In genomic region chr5:153775923-153776322, GRCh38 we compare ENCODE assay signal across 16 cellular contexts.
DNase-seq lines count a peak whose midpoint lies in the region; ATAC-seq, FAIRE-seq and TF ChIP-seq lines count a peak whose summit lies in the region.
"Had no signal": no experiment of that assay in that cellular context is flagged by ENCODE, and none has a peak within 500 bp of the region (broad histone marks: within the 10 kb centered on the region; RNA-seq: fewer than 3 reads in every experiment).

No MANE protein-coding gene starts in this region.

- no peaks in the 10 kb centered on the region for H3K79me2 ChIP-seq in K562 (ENCODE audit: control insufficient read depth, insufficient read depth, low read length)

- TF ChIP-seq EP300 in K562 (IDR thresholded peaks at IDR 0.05; ENCODE audit: low read length) = no peak

- H3K4me1 ChIP-seq in K562 (replicated peaks in 1 of 2; ENCODE audit: control insufficient read depth in 2 of 2, insufficient read depth in 2 of 2, low read length in 2 of 2) (no peaks in the 10 kb centered on the region), A673 (ENCODE audit: insufficient read depth, low read length, poor library complexity, severe bottlenecking) (no peaks in the 10 kb centered on the region)

- no peak for TF ChIP-seq POLR2A in K562 (conservative IDR thresholded peaks at IDR 0.05)

- in situ Hi-C loops in K562 (cut with MboI) = no loop called here

- no peak for ATAC-seq in K562

- H3K4me3 ChIP-seq in K562 = no peak overlapping the region
- no peak overlapping the region for H3K4me3 ChIP-seq in A673 (ENCODE audit: low read depth, low read length, poor library complexity, severe bottlenecking)

- WGBS in K562 (ENCODE audit: insufficient coverage, low coverage, missing lambda C conversion rate) = 3% methylated on average over 7 of the region's 7 CpGs

- no peak overlapping the region for H3K4me2 ChIP-seq in K562 (ENCODE audit: insufficient read depth, low read length)

- DNase-seq in stimulated activated CD4-positive, alpha-beta T cell treated with anti-CD3 and anti-CD28 coated beads, Interleukin-1b, Interleukin-23, amount 100 ng/mL, for 48 hours = peak; percentile 2
- no peak for DNase-seq in stimulated activated CD4-positive, alpha-beta T cell treated with anti-CD3 and anti-CD28 coated beads, Interleukin-15, amount 100 ng/mL, for 24 hours
- DNase-seq in SW480 (ENCODE audit: low spot score) (peak; percentile 18), K562 (ENCODE audit: extremely low read depth in 1 of 4, low spot score in 3 of 4) (no peak), NK-92 (lab: John Stamatoyannopoulos, UW; ENCODE audit: unreplicated experiment) (no peak), midbrain (lab: John Stamatoyannopoulos, UW) (no peak), A673 (ENCODE audit: low spot score) (no peak)
- DNase-seq: BE2C; CD4-positive, alpha-beta memory T cell; DMS79; GOT3; H9 had no signal

- TF ChIP-seq CTCF in K562 (IDR thresholded peaks at IDR 0.05 in 2 of 3, conservative IDR thresholded peaks at IDR 0.05 in 1 of 3; ENCODE audit: insufficient read depth in 2 of 3, low read depth in 1 of 3, low read length in 3 of 3) (no peak), A673 (conservative IDR thresholded peaks at IDR 0.05; ENCODE audit: low read depth, low read length) (no peak)

- POLR2A ChIA-PET in K562 (lab: Yijun Ruan, JAX) = no interaction called here
- POLR2A ChIA-PET in A673 (lab: Charles Lee; ENCODE audit: low non-redundant PET) = no interaction called here

- H3K9me3 ChIP-seq in K562 (replicated peaks; ENCODE audit: control insufficient read depth, insufficient read depth, low read depth, low read length) (no peaks in the 10 kb centered on the region), A673 (ENCODE audit: low read depth, low read length, poor library complexity, severe bottlenecking) (no peaks in the 10 kb centered on the region)
- H3K9me3 ChIP-seq: BE2C had no signal

- intact Hi-C loops in K562 (cut with micrococcal nuclease) = no loop called here
- intact Hi-C loops in A673 (cut with micrococcal nuclease; ENCODE audit: unreplicated experiment) = no loop called here

- H3K36me3 ChIP-seq in K562 (ENCODE audit: control insufficient read depth, insufficient read depth, low read length) (no peaks in the 10 kb centered on the region), A673 (ENCODE audit: insufficient read depth, low read length, poor library complexity, severe bottlenecking) (no peaks in the 10 kb centered on the region)
- H3K36me3 ChIP-seq: BE2C had no signal

- no peak overlapping the region for H3K27ac ChIP-seq in K562 (ENCODE audit: extremely low read depth, low read depth, low read length)
- H3K27ac ChIP-seq in A673 (ENCODE audit: low read depth, low read length, poor library complexity, severe bottlenecking) = no peak overlapping the region
- H3K27ac ChIP-seq: C4-2B had no signal

- TF ChIP-seq RAD21 in K562 (CRISPR knock-in tag; conservative IDR thresholded peaks at IDR 0.05 in 1 of 2, IDR thresholded peaks at IDR 0.05 in 1 of 2) = no peak

- H4K20me1 ChIP-seq in K562 (replicated peaks; ENCODE audit: control insufficient read depth, insufficient read depth, low read length) = no peaks in the 10 kb centered on the region

- CTCF ChIA-PET in K562 (lab: Yijun Ruan, JAX; ENCODE audit: low intra/inter-chr PET ratio) (interaction anchor here (0.6 kb wide), 1 partner anchor 189 kb away, joined by 4 read pairs; no protein-coding TSS in a partner anchor), A673 (lab: Charles Lee) (no interaction called here)

- BruUV-seq in K562 (replicated peaks; lab: Mats Ljungman, UMichigan) (no TSS peak), A673 (replicated peaks; lab: Mats Ljungman, UMichigan) (no TSS peak)

- no peaks in the 10 kb centered on the region; a peak in 1 of 5 replicates for H3K27me3 ChIP-seq in K562 (ENCODE audit: control insufficient read depth in 2 of 2, insufficient read depth in 2 of 2, low read length in 2 of 2)
- peaks cover 7% of the 10 kb centered on the region for H3K27me3 ChIP-seq in A673 (replicated peaks; ENCODE audit: insufficient read depth, low read depth, low read length, poor library complexity)
- H3K27me3 ChIP-seq: BE2C had no signal

- H3K9me1 ChIP-seq in K562 (ENCODE audit: control insufficient read depth, insufficient read depth, low read length) = no peaks in the 10 kb centered on the region

- H2AFZ ChIP-seq in K562 (ENCODE audit: low read depth, low read length) = no peak overlapping the region

- no peak for FAIRE-seq in K562 (lab: Jason Lieb, UNC)
- FAIRE-seq: A204.1, GM12891, GM19239 had no signal

- H3K9ac ChIP-seq in K562 (ENCODE audit: insufficient read depth in 1 of 2, low read depth in 2 of 2, low read length in 2 of 2) = no peak overlapping the region

TF ChIP-seq in K562, 482 proteins besides CTCF, POLR2A, EP300 and RAD21:
- TF ChIP-seq ETV1 (tag; conservative IDR thresholded peaks at IDR 0.05; ENCODE audit: low read depth) = peak; percentile 23; the same call in 1 of the 2 replicates
- 0 out of 2 replicates have a peak, but pooled peaks have one; percentile 11 for TF ChIP-seq CBFA2T3 (IDR thresholded peaks at IDR 0.05)
- peak; percentile 25; the same call in 1 of the 2 replicates for TF ChIP-seq ESRRA (IDR thresholded peaks at IDR 0.05; ENCODE audit: borderline replicate concordance, low read depth)
- TF ChIP-seq TCF7 (IDR thresholded peaks at IDR 0.05; ENCODE audit: borderline replicate concordance) = 0 out of 2 replicates have a peak, but pooled peaks have one; percentile 29
- peak; percentile 69 for TF ChIP-seq CXXC5 (CRISPR knock-in tag; IDR thresholded peaks at IDR 0.05)
- TF ChIP-seq ZNF121 (CRISPR knock-in tag; conservative IDR thresholded peaks at IDR 0.05) = no peak
- no peak for TF ChIP-seq TBL1XR1 (IDR thresholded peaks at IDR 0.05; ENCODE audit: low read length in 2 of 2)

Comparison
In these comparisons a context has a peak if more than half of its experiments do, and no peak if none do; other contexts are left out.
1. DNase-seq: peak in stimulated activated CD4-positive, alpha-beta T cell treated with anti-CD3 and anti-CD28 coated beads, Interleukin-1b, Interleukin-23, amount 100 ng/mL, for 48 hours (single experiment) and SW480 (single experiment); none in stimulated activated CD4-positive, alpha-beta T cell treated with anti-CD3 and anti-CD28 coated beads, Interleukin-15, amount 100 ng/mL, for 24 hours (single experiment), K562 (0 of 4), NK-92 (single experiment), midbrain (single experiment) and A673 (single experiment).